In genomic region chr4:79877511-79877910, GRCh38 we compare ENCODE assay signal across 38 cellular contexts.
"Had no signal": no experiment of that assay in that cellular context is flagged by ENCODE, and none has a peak within 500 bp of the region (broad histone marks: within the 10 kb centered on the region; RNA-seq: fewer than 3 reads in every experiment).

No MANE protein-coding gene starts in this region.

- H3K36me3 ChIP-seq: adrenal gland, ascending aorta, brain microvascular endothelial cell, breast epithelium, cardiac muscle cell had no signal

- H3K36me3 Mint-ChIP-seq: activated naive CD4-positive, alpha-beta T cell treated with anti-CD3 and anti-CD28 coated beads, Interleukin-2, amount 10 ng/mL, durations not matched to agents 7 days and 5 days; activated naive CD4-positive, alpha-beta T cell treated with anti-CD3 and anti-CD28 coated beads, Interleukin-2, amount 50 U/mL, for 24 hours; activated naive CD8-positive, alpha-beta T cell; activated naive CD8-positive, alpha-beta T cell treated with anti-CD3 and anti-CD28 coated beads, Interleukin-2, amount 10 ng/mL, durations not matched to agents 7 days and 5 days; brain had no signal

- H3K27me3 Mint-ChIP-seq: activated naive CD4-positive, alpha-beta T cell treated with anti-CD3 and anti-CD28 coated beads, Interleukin-2, amount 10 ng/mL, durations not matched to agents 7 days and 5 days; activated naive CD4-positive, alpha-beta T cell treated with anti-CD3 and anti-CD28 coated beads, Interleukin-2, amount 50 U/mL, for 24 hours; activated naive CD8-positive, alpha-beta T cell treated with anti-CD3 and anti-CD28 coated beads for 36 hours; activated naive CD8-positive, alpha-beta T cell treated with anti-CD3 and anti-CD28 coated beads, Interleukin-2, amount 10 ng/mL, durations not matched to agents 7 days and 5 days; activated naive CD8-positive, alpha-beta T cell treated with anti-CD3 and anti-CD28 coated beads, Interleukin-2, amount 50 U/mL, for 24 hours; activated T-cell treated with anti-CD3 and anti-CD28 coated beads, Interleukin-2, amount 50 U/mL, for 24 hours; brain; central memory CD8-positive, alpha-beta T cell had no signal

- H3K27ac Mint-ChIP-seq: activated naive CD4-positive, alpha-beta T cell treated with anti-CD3 and anti-CD28 coated beads for 36 hours; activated naive CD4-positive, alpha-beta T cell treated with anti-CD3 and anti-CD28 coated beads, Interleukin-2, amount 10 ng/mL, durations not matched to agents 7 days and 5 days; activated naive CD4-positive, alpha-beta T cell treated with anti-CD3 and anti-CD28 coated beads, Interleukin-2, amount 50 U/mL, for 24 hours; activated naive CD4-positive, alpha-beta T cell treated with anti-CD3 and anti-CD28 coated beads, Interleukin-2, amount 50 U/mL, for 72 hours; activated naive CD8-positive, alpha-beta T cell; activated naive CD8-positive, alpha-beta T cell treated with anti-CD3 and anti-CD28 coated beads for 36 hours; activated naive CD8-positive, alpha-beta T cell treated with anti-CD3 and anti-CD28 coated beads, Interleukin-2, amount 10 ng/mL, durations not matched to agents 7 days and 5 days; activated naive CD8-positive, alpha-beta T cell treated with anti-CD3 and anti-CD28 coated beads, Interleukin-2, amount 50 U/mL, for 24 hours; activated T-cell treated with anti-CD3 and anti-CD28 coated beads, Interleukin-2, amount 50 U/mL, for 24 hours; activated T-cell treated with anti-CD3 and anti-CD28 coated beads, Interleukin-2, amount 50 U/mL, for 72 hours; activated T-helper 1 cell treated with anti-CD3 and anti-CD28 coated beads, Interleukin-12 subunit alpha, Interleukin-12 subunit beta, Interleukin-2, Interleukin-4 antibody, amounts not matched to agents 30 ng/mL and 10 ng/mL and 1 ng/mL, durations not matched to agents 14 hours and 24 hours and 36 hours; activated T-helper 17 cell treated with anti-CD3 and anti-CD28 coated beads, Interleukin-2, amount 50 U/mL, for 72 hours; activated T-helper 2 cell treated with anti-CD3 and anti-CD28 coated beads, Interferon-gamma antibody, Interleukin-2, Interleukin-4, amounts not matched to agents 10 μg/mL and 5 μg/mL and 100 μg/mL, durations not matched to agents 14 hours and 24 hours and 36 hours; brain had no signal

- ATAC-seq: activated naive CD4-positive, alpha-beta T cell treated with anti-CD3 and anti-CD28 coated beads, Interleukin-2, amount 50 U/mL, for 72 hours; activated naive CD8-positive, alpha-beta T cell treated with anti-CD3 and anti-CD28 coated beads, Interleukin-2, amount 50 U/mL, for 24 hours; activated T-cell treated with anti-CD3 and anti-CD28 coated beads, Interleukin-2, amount 50 U/mL, for 4 hours; activated T-cell treated with anti-CD3 and anti-CD28 coated beads, Interleukin-2, amount 50 U/mL, for 72 hours; activated T-helper 17 cell treated with anti-CD3 and anti-CD28 coated beads, Interleukin-2, amount 50 U/mL, for 72 hours; body of pancreas had no signal

- H3K4me1 Mint-ChIP-seq: activated naive CD4-positive, alpha-beta T cell treated with anti-CD3 and anti-CD28 coated beads, Interleukin-2, amount 10 ng/mL, durations not matched to agents 7 days and 5 days; activated naive CD4-positive, alpha-beta T cell treated with anti-CD3 and anti-CD28 coated beads, Interleukin-2, amount 50 U/mL, for 24 hours; activated naive CD8-positive, alpha-beta T cell treated with anti-CD3 and anti-CD28 coated beads for 36 hours; activated naive CD8-positive, alpha-beta T cell treated with anti-CD3 and anti-CD28 coated beads, Interleukin-2, amount 10 ng/mL, durations not matched to agents 7 days and 5 days; activated naive CD8-positive, alpha-beta T cell treated with anti-CD3 and anti-CD28 coated beads, Interleukin-2, amount 50 U/mL, for 24 hours; activated T-helper 17 cell treated with anti-CD3 and anti-CD28 coated beads, Interleukin-2, amount 50 U/mL, for 72 hours; brain; central memory CD8-positive, alpha-beta T cell had no signal

- H3K4me1 ChIP-seq: adrenal gland, ascending aorta, body of pancreas, breast epithelium had no signal

- H3K4me3 ChIP-seq: adrenal gland, ascending aorta, body of pancreas, breast epithelium, cardiac muscle cell had no signal

- DNase-seq: activated effector memory CD4-positive, alpha-beta T cell treated with anti-CD3 and anti-CD28 coated beads, Interleukin-2, amount 50 U/mL, for 16 hours; activated effector memory CD4-positive, alpha-beta T cell treated with Interleukin-2 at 50 U/mL for 16 hours; activated gamma-delta T cell; activated gamma-delta T cell treated with Interleukin-2 at 50 U/mL for 16 hours; activated naive CD4-positive, alpha-beta T cell; activated naive CD4-positive, alpha-beta T cell treated with anti-CD3 and anti-CD28 coated beads for 36 hours; activated naive CD4-positive, alpha-beta T cell treated with anti-CD3 and anti-CD28 coated beads, Interleukin-2, amount 10 ng/mL, durations not matched to agents 7 days and 5 days; activated naive CD4-positive, alpha-beta T cell treated with anti-CD3 and anti-CD28 coated beads, Interleukin-2, amount 50 U/mL, for 16 hours; activated naive CD4-positive, alpha-beta T cell treated with Interleukin-2 at 50 U/mL for 16 hours; activated naive CD8-positive, alpha-beta T cell treated with anti-CD3 and anti-CD28 coated beads for 36 hours; activated naive CD8-positive, alpha-beta T cell treated with anti-CD3 and anti-CD28 coated beads, Interleukin-2, amount 10 ng/mL, durations not matched to agents 7 days and 5 days; activated naive CD8-positive, alpha-beta T cell treated with anti-CD3 and anti-CD28 coated beads, Interleukin-2, amount 50 U/mL, for 24 hours; activated T-cell treated with anti-CD3 and anti-CD28 coated beads, Interleukin-2, amount 50 U/mL, for 1 hour; activated T-cell treated with anti-CD3 and anti-CD28 coated beads, Interleukin-2, amount 50 U/mL, for 24 hours; activated T-cell treated with anti-CD3 and anti-CD28 coated beads, Interleukin-2, amount 50 U/mL, for 4 hours; activated T-cell treated with anti-CD3 and anti-CD28 coated beads, Interleukin-2, amount 50 U/mL, for 48 hours; activated T-cell treated with anti-CD3 and anti-CD28 coated beads, Interleukin-2, amount 50 U/mL, for 72 hours; adrenal gland; amniotic stem cell; amygdala; anterior cingulate cortex; aorta; body of pancreas; brain microvascular endothelial cell; caudate nucleus; central memory CD4-positive, alpha-beta T cell; cerebellar nuclear complex had no signal

- H3K9me3 ChIP-seq: adrenal gland, ascending aorta, body of pancreas, breast epithelium had no signal

- H3K27me3 ChIP-seq: adrenal gland, ascending aorta, body of pancreas, brain microvascular endothelial cell, breast epithelium, cardiac muscle cell had no signal

- H3K4me3 Mint-ChIP-seq: activated naive CD4-positive, alpha-beta T cell treated with anti-CD3 and anti-CD28 coated beads for 36 hours; activated naive CD4-positive, alpha-beta T cell treated with anti-CD3 and anti-CD28 coated beads, Interleukin-2, amount 10 ng/mL, durations not matched to agents 7 days and 5 days; activated naive CD4-positive, alpha-beta T cell treated with anti-CD3 and anti-CD28 coated beads, Interleukin-2, amount 50 U/mL, for 24 hours; activated naive CD8-positive, alpha-beta T cell; activated naive CD8-positive, alpha-beta T cell treated with anti-CD3 and anti-CD28 coated beads for 36 hours; activated naive CD8-positive, alpha-beta T cell treated with anti-CD3 and anti-CD28 coated beads, Interleukin-2, amount 10 ng/mL, durations not matched to agents 7 days and 5 days; activated naive CD8-positive, alpha-beta T cell treated with anti-CD3 and anti-CD28 coated beads, Interleukin-2, amount 50 U/mL, for 24 hours; activated T-cell treated with anti-CD3 and anti-CD28 coated beads, Interleukin-2, amount 50 U/mL, for 24 hours; activated T-cell treated with anti-CD3 and anti-CD28 coated beads, Interleukin-2, amount 50 U/mL, for 4 hours; activated T-cell treated with anti-CD3 and anti-CD28 coated beads, Interleukin-2, amount 50 U/mL, for 72 hours; activated T-helper 1 cell treated with anti-CD3 and anti-CD28 coated beads, Interleukin-12 subunit alpha, Interleukin-12 subunit beta, Interleukin-2, Interleukin-4 antibody, amounts not matched to agents 30 ng/mL and 10 ng/mL and 1 ng/mL, durations not matched to agents 14 hours and 24 hours and 36 hours; activated T-helper 17 cell treated with anti-CD3 and anti-CD28 coated beads, Interleukin-2, amount 50 U/mL, for 72 hours; brain; central memory CD8-positive, alpha-beta T cell had no signal

- H3K27ac ChIP-seq: adrenal gland, ascending aorta, body of pancreas, brain microvascular endothelial cell, breast epithelium, cardiac muscle cell had no signal
